ENCODE assay signal across 10 cellular contexts in the genomic region with DNA sequence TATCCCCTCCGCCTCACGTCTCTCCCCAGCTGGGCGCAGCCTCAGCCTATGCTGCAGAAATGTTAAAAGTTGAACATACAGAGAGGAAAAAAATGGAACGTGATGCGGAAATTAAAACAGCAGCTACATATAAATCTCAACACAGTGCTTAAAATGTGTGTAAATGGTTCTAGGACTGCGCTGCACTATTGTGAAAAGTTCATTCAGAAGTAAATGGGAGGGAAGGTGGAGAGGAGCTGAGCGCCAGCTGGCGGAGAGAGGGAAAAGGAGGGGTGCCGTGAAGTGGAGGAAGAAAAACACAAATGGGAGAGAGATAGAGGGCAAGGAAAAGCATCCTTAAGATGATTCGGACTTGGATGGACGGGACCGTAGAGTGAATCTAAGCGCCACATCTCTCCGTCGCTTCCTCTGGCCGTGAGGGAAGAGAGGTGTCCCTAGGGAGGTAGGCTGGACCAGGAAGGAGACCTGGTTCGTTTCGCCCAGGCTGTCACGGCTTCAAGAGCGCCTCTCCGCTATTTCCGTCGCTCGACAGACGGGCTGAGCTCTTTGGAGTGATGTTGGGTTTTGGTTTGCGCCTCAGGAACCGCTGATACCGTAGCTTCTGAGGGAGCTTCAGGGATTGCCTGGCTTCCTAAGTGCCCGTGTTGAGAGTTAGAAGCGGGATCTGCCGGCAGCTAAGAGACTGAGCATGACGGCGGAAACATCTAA.
DNase-seq lines count a peak whose midpoint lies in the region; ATAC-seq, FAIRE-seq and TF ChIP-seq lines count a peak whose summit lies in the region.
"Had no signal": no experiment of that assay in that cellular context is flagged by ENCODE, and none has a peak within 500 bp of the region (broad histone marks: within the 10 kb centered on the region; RNA-seq: fewer than 3 reads in every experiment).

No MANE protein-coding gene starts in this region.

- CTCF ChIA-PET in activated CD8-positive, alpha-beta T cell treated with anti-CD3 and anti-CD28 coated beads, Interleukin-2, amount 10 ng/mL, durations not matched to agents 7 days and 5 days (lab: Charles Lee) = no interaction called here

- H3K27me3 Mint-ChIP-seq in activated CD8-positive, alpha-beta T cell treated with anti-CD3 and anti-CD28 coated beads, Interleukin-2, amount 10 ng/mL, durations not matched to agents 7 days and 5 days (ENCODE audit: low read depth) = peaks cover 78% of the 10 kb centered on the region

- peak; percentile 38 for FAIRE-seq in HTR-8/SVneo (lab: Jason Lieb, UNC)
- no peak for FAIRE-seq in keratinocyte (lab: Jason Lieb, UNC)
- FAIRE-seq: GM18507 had no signal

- peak overlapping the region; percentile 70 for H2AFZ ChIP-seq in keratinocyte (ENCODE audit: control insufficient read depth, low read length)

- ATAC-seq in activated CD8-positive, alpha-beta T cell treated with anti-CD3 and anti-CD28 coated beads, Interleukin-2, amount 10 ng/mL, durations not matched to agents 7 days and 5 days = no peak
- ATAC-seq in GM18868 (IDR thresholded peaks at IDR 0.05; ENCODE audit: unreplicated experiment) = no peak

- no peaks in the 10 kb centered on the region for H3K9me3 ChIP-seq in keratinocyte (ENCODE audit: control insufficient read depth, low read depth, low read length)

- no peak overlapping the region for H3K9ac ChIP-seq in keratinocyte (ENCODE audit: control insufficient read depth, extremely low read depth, insufficient read depth, low read length)

- peaks cover 21% of the 10 kb centered on the region for H3K4me1 ChIP-seq in keratinocyte (ENCODE audit: control insufficient read depth, extremely low read depth, insufficient read depth, low read length)

- H3K4me3 Mint-ChIP-seq in activated CD8-positive, alpha-beta T cell treated with anti-CD3 and anti-CD28 coated beads, Interleukin-2, amount 10 ng/mL, durations not matched to agents 7 days and 5 days = peak overlapping the region; percentile 34

- H3K27ac Mint-ChIP-seq in activated CD8-positive, alpha-beta T cell treated with anti-CD3 and anti-CD28 coated beads, Interleukin-2, amount 10 ng/mL, durations not matched to agents 7 days and 5 days = peak overlapping the region; percentile 50

- peak overlapping the region; percentile 11 to 72 (median 52) for H3K4me3 ChIP-seq in keratinocyte (ENCODE audit: control insufficient read depth in 2 of 3, extremely low read depth in 1 of 3, insufficient read depth in 2 of 3, low read depth in 1 of 3, low read length in 3 of 3)

- H3K27ac ChIP-seq in keratinocyte (ENCODE audit: control insufficient read depth, insufficient read depth, low read length) = no peak overlapping the region

- H3K27me3 ChIP-seq in keratinocyte (ENCODE audit: control insufficient read depth, extremely low read depth, insufficient read depth, low read length) = peaks cover 55% of the 10 kb centered on the region

- peaks cover 21% of the 10 kb centered on the region for H3K4me1 Mint-ChIP-seq in activated CD8-positive, alpha-beta T cell treated with anti-CD3 and anti-CD28 coated beads, Interleukin-2, amount 10 ng/mL, durations not matched to agents 7 days and 5 days (ENCODE audit: low read depth)

- no peaks in the 10 kb centered on the region for H3K9me1 ChIP-seq in keratinocyte (ENCODE audit: control insufficient read depth, extremely low read depth, insufficient read depth, low read length)

- H3K36me3 ChIP-seq in keratinocyte (ENCODE audit: control insufficient read depth in 2 of 2, extremely low read depth in 1 of 2, insufficient read depth in 2 of 2, low read length in 2 of 2) = no peaks in the 10 kb centered on the region

- no peaks in the 10 kb centered on the region for H3K79me2 ChIP-seq in keratinocyte (ENCODE audit: control insufficient read depth, insufficient read depth, low read length)

- peaks cover 13% of the 10 kb centered on the region for H3K9me3 Mint-ChIP-seq in activated CD8-positive, alpha-beta T cell treated with anti-CD3 and anti-CD28 coated beads, Interleukin-2, amount 10 ng/mL, durations not matched to agents 7 days and 5 days (ENCODE audit: insufficient read depth)

- no peaks in the 10 kb centered on the region for H4K20me1 ChIP-seq in keratinocyte (ENCODE audit: control insufficient read depth, extremely low read depth, insufficient read depth, low read length)

- H3K4me2 ChIP-seq in keratinocyte (ENCODE audit: control insufficient read depth, extremely low read depth, insufficient read depth, low read depth, low read length) = peak overlapping the region; percentile 72

- dilution Hi-C loops in keratinocyte (cut with MboI; ENCODE audit: extremely low pct_ligation_motif_present, low sequenced_read_pairs) = no loop called here

- H3K36me3 Mint-ChIP-seq in activated CD8-positive, alpha-beta T cell treated with anti-CD3 and anti-CD28 coated beads, Interleukin-2, amount 10 ng/mL, durations not matched to agents 7 days and 5 days (ENCODE audit: low read depth) = peaks cover 9% of the 10 kb centered on the region

- DNase-seq in DMS114 treated with DMSO at 0.1 percent for 48 hours (lab: John Stamatoyannopoulos, UW; ENCODE audit: unreplicated experiment) (peak; percentile 71), HTR-8/SVneo (ENCODE audit: insufficient read length, low spot score) (no peak), keratinocyte (ENCODE audit: low read depth, low spot score) (no peak), UCSD-AML1 (lab: John Stamatoyannopoulos, UW; ENCODE audit: unreplicated experiment) (no peak), NCI-H2029 treated with DMSO at 0.1 percent for 48 hours (lab: John Stamatoyannopoulos, UW) (no peak), foreskin melanocyte (no peak)
- peak; percentile 31 for DNase-seq in activated CD8-positive, alpha-beta T cell treated with anti-CD3 and anti-CD28 coated beads, Interleukin-2, amount 10 ng/mL, durations not matched to agents 7 days and 5 days
- DNase-seq: kidney glomerular epithelial cell had no signal

- peak in 2 of 3 experiments; percentile 24 to 37 for TF ChIP-seq CTCF in keratinocyte (optimal IDR thresholded peaks at IDR 0.05 in 1 of 3, IDR thresholded peaks at IDR 0.05 in 1 of 3, conservative IDR thresholded peaks at IDR 0.05 in 1 of 3; ENCODE audit: extremely low read depth in 1 of 3, insufficient read depth in 2 of 3, low read length in 3 of 3)

- POLR2A ChIA-PET in activated CD8-positive, alpha-beta T cell treated with anti-CD3 and anti-CD28 coated beads, Interleukin-2, amount 10 ng/mL, durations not matched to agents 7 days and 5 days (lab: Charles Lee) = no interaction called here

Comparison
In these comparisons a context has a peak if more than half of its experiments do, and no peak if none do; other contexts are left out.
1. DNase-seq: peak in DMS114 treated with DMSO at 0.1 percent for 48 hours (single experiment) and activated CD8-positive, alpha-beta T cell treated with anti-CD3 and anti-CD28 coated beads, Interleukin-2, amount 10 ng/mL, durations not matched to agents 7 days and 5 days (single experiment); none in HTR-8/SVneo (single experiment), keratinocyte (single experiment), UCSD-AML1 (single experiment), NCI-H2029 treated with DMSO at 0.1 percent for 48 hours (single experiment) and foreskin melanocyte (single experiment).